21 cellular contexts compared by ENCODE assay signal in genomic region chr1:53710584-53710983, GRCh38. TPM values are rescaled to one million over a fixed set of nuclear protein-coding genes. Genes with fewer than 3 reads are reported as not detected.
DNase-seq lines count a peak whose midpoint lies in the region; ATAC-seq, FAIRE-seq and TF ChIP-seq lines count a peak whose summit lies in the region.
"Had no signal": no experiment of that assay in that cellular context is flagged by ENCODE, and none has a peak within 500 bp of the region (broad histone marks: within the 10 kb centered on the region; RNA-seq: fewer than 3 reads in every experiment).

No MANE protein-coding gene starts in this region.

- no peak overlapping the region for H3K4me2 ChIP-seq in H1 (ENCODE audit: insufficient read depth in 1 of 2, low read depth in 2 of 2, low read length in 2 of 2)
- no peak overlapping the region for H3K4me2 ChIP-seq in neuronal stem cell (ENCODE audit: insufficient read depth, low read length, poor library complexity, severe bottlenecking)

- H4K91ac ChIP-seq in H1 (replicated peaks; ENCODE audit: insufficient read length, low read length), result no peak overlapping the region
- H4K91ac ChIP-seq in neuronal stem cell (ENCODE audit: low read depth, low read length, poor library complexity), result no peak overlapping the region

- no peak for TF ChIP-seq POLR2A in H1 (IDR thresholded peaks at IDR 0.05; ENCODE audit: control extremely low read depth in 1 of 2, low read depth in 2 of 2, low read length in 2 of 2)

- intact Hi-C loops in head of caudate nucleus (cut with DNase I), result no loop called here

- H3K79me1 ChIP-seq in H1 (ENCODE audit: low read depth, low read length), result no peaks in the 10 kb centered on the region
- no peaks in the 10 kb centered on the region for H3K79me1 ChIP-seq in neuronal stem cell (ENCODE audit: low read depth, low read length)

- H2BK15ac ChIP-seq in H1 (ENCODE audit: low read length) (no peak overlapping the region), neuronal stem cell (ENCODE audit: low read length) (no peak overlapping the region)

- H3K27me3 ChIP-seq in H1 (replicated peaks in 1 of 4; ENCODE audit: control insufficient read depth in 3 of 4, extremely low read depth in 1 of 4, insufficient read depth in 3 of 4, low read length in 3 of 4) (no peaks in the 10 kb centered on the region), neuronal stem cell (ENCODE audit: control insufficient read depth in 3 of 3, insufficient read depth in 3 of 3, low read depth in 1 of 3, low read length in 3 of 3) (peaks cover 0 to 35% (median 0%) of the 10 kb centered on the region in 3 experiments)
- H3K27me3 ChIP-seq: BE2C had no signal

- TF ChIP-seq CTCF in H1 (IDR thresholded peaks at IDR 0.05; ENCODE audit: control extremely low read depth in 1 of 3, insufficient read depth in 1 of 3, low read depth in 1 of 3, low read length in 3 of 3) (no peak), GM13977 (IDR thresholded peaks at IDR 0.05; ENCODE audit: extremely low read depth, insufficient read depth, missing control alignments) (no peak)

- H3K18ac ChIP-seq in H1 (ENCODE audit: extremely low read depth, low read length) (no peak overlapping the region), neuronal stem cell (ENCODE audit: low read length) (no peak overlapping the region)

- H3K4ac ChIP-seq in H1 (replicated peaks; ENCODE audit: insufficient read length, low read depth, low read length) (no peak overlapping the region), neuronal stem cell (ENCODE audit: low read length) (no peak overlapping the region)

- CTCF ChIA-PET in H1 (lab: Charles Lee; ENCODE audit: partially characterized antibody), result interaction anchor here (0.7 to 5.3 kb wide), 2 partner anchors 14 to 28 kb away, joined by 3 to 22 read pairs; no protein-coding TSS in a partner anchor

- TF ChIP-seq EP300 in H1 (IDR thresholded peaks at IDR 0.05; ENCODE audit: borderline replicate concordance in 1 of 2, low read depth in 2 of 2, low read length in 2 of 2), result no peak

- no peak for FAIRE-seq in H1 (lab: Jason Lieb, UNC)
- FAIRE-seq: A204.1, G401.6, GM12891, GM18507, HTR-8/SVneo had no signal

- no peaks in the 10 kb centered on the region for H4K20me1 ChIP-seq in H1 (replicated peaks in 1 of 2; ENCODE audit: control insufficient read depth in 1 of 2, insufficient read depth in 2 of 2, low read length in 2 of 2)

- H4K8ac ChIP-seq in H1 (ENCODE audit: extremely low read depth, insufficient read depth, low read length) (no peak overlapping the region), neuronal stem cell (ENCODE audit: low read depth, low read length) (no peak overlapping the region)

- H3K14ac ChIP-seq in H1 (ENCODE audit: insufficient read length), result no peak overlapping the region
- no peak overlapping the region for H3K14ac ChIP-seq in neuronal stem cell (ENCODE audit: low read length)

- no peak overlapping the region for H2AFZ ChIP-seq in H1 (ENCODE audit: low read length)
- H2AFZ ChIP-seq in neuronal stem cell (ENCODE audit: low read length), result no peak overlapping the region

- H2BK5ac ChIP-seq in H1 (ENCODE audit: low read depth, low read length), result no peak overlapping the region
- no peak overlapping the region for H2BK5ac ChIP-seq in neuronal stem cell (ENCODE audit: low read length)

- no peaks in the 10 kb centered on the region for H3K79me2 ChIP-seq in H1 (ENCODE audit: control insufficient read depth in 1 of 2, insufficient read depth in 2 of 2, low read length in 2 of 2)

- no peak overlapping the region for H3K27ac ChIP-seq in H1 (ENCODE audit: low read depth, low read length)
- no peak overlapping the region for H3K27ac ChIP-seq in neuronal stem cell (replicated peaks; ENCODE audit: low read length)

- DNase-seq in H1 (ENCODE audit: low read depth in 1 of 2, low spot score in 2 of 2), result no peak
- peak in 23 of 42 donors; percentile 7 to 57 (median 29) for DNase-seq in head of caudate nucleus
- no peak for DNase-seq in neuronal stem cell (ENCODE audit: low spot score)
- DNase-seq in occipital lobe (lab: John Stamatoyannopoulos, UW), result no peak
- DNase-seq in GM13977 (ENCODE audit: low spot score), result no peak
- DNase-seq: ACHN; BE2C; C1 segment of cervical spinal cord; CD4-positive, CD25-positive, alpha-beta regulatory T cell; CD8-positive, alpha-beta memory T cell; COR-L47; IMR-90; KG1 had no signal

- POLR2A ChIA-PET in H1 (lab: Charles Lee; ENCODE audit: partially characterized antibody), result no interaction called here

- H2AK5ac ChIP-seq in H1 (ENCODE audit: low read depth, low read length), result no peak overlapping the region
- H2AK5ac ChIP-seq in neuronal stem cell (ENCODE audit: low read depth, low read length), result no peak overlapping the region

- H2BK20ac ChIP-seq in H1 (ENCODE audit: low read length), result no peak overlapping the region; the same call in 1 of the 2 replicates

- no peak overlapping the region for H3K56ac ChIP-seq in H1 (replicated peaks; ENCODE audit: insufficient read length, low read depth, low read length)

- peaks cover 3 to 14% (median 12%) of the 10 kb centered on the region in 4 experiments for H3K4me1 ChIP-seq in H1 (replicated peaks in 1 of 4; ENCODE audit: control insufficient read depth in 3 of 4, insufficient read depth in 4 of 4, low read length in 3 of 4)
- H3K4me1 ChIP-seq in neuronal stem cell (ENCODE audit: control insufficient read depth in 2 of 2, insufficient read depth in 1 of 2, low read depth in 1 of 2, low read length in 2 of 2), result peaks cover 0 to 5% of the 10 kb centered on the region in 2 donors
- H3K4me1 ChIP-seq: BE2C, HAP-1 had no signal

- H2BK12ac ChIP-seq in H1 (ENCODE audit: low read depth, low read length) (0 out of 2 replicates have a peak overlapping the region, but pooled peaks have one; percentile 55), neuronal stem cell (ENCODE audit: low read length) (no peak overlapping the region)

- TF ChIP-seq RAD21 in H1 (IDR thresholded peaks at IDR 0.05 in 1 of 2, conservative IDR thresholded peaks at IDR 0.05 in 1 of 2; ENCODE audit: low read depth in 2 of 2, low read length in 2 of 2), result no peak

- H3K4me3 ChIP-seq in H1 (ENCODE audit: extremely low read depth in 1 of 4, insufficient read depth in 2 of 4, low read depth in 3 of 4, low read length in 4 of 4) (no peak overlapping the region), neuronal stem cell (ENCODE audit: low read length in 2 of 2) (no peak overlapping the region)
- H3K4me3 ChIP-seq: HAP-1 had no signal

- H3K23ac ChIP-seq in H1 (ENCODE audit: insufficient read length) (no peak overlapping the region), neuronal stem cell (ENCODE audit: low read depth, low read length, poor library complexity) (peak overlapping the region; percentile 23)

- in situ Hi-C loops in GM13977 (cut with MboI; ENCODE audit: low pct_unique_long_range_greater_than_20kb, low sequenced_read_pairs, unreplicated experiment), result no loop called here

- ATAC-seq in HG03139 (IDR thresholded peaks at IDR 0.05; ENCODE audit: unreplicated experiment), result no peak
- ATAC-seq in GM18907 (IDR thresholded peaks at IDR 0.05; ENCODE audit: unreplicated experiment), result no peak

- H3K23me2 ChIP-seq in H1 (ENCODE audit: low read depth, low read length), result no peaks in the 10 kb centered on the region

- H3K36me3 ChIP-seq in H1 (ENCODE audit: control insufficient read depth in 2 of 4, insufficient read depth in 4 of 4, low read length in 3 of 4) (no peaks in the 10 kb centered on the region), neuronal stem cell (replicated peaks in 1 of 2; ENCODE audit: control insufficient read depth in 2 of 2, insufficient read depth in 2 of 2, low read length in 2 of 2) (no peaks in the 10 kb centered on the region)
- H3K36me3 ChIP-seq: BE2C, HAP-1 had no signal

- H2BK120ac ChIP-seq in H1 (replicated peaks; ENCODE audit: low read depth, low read length) (no peak overlapping the region), neuronal stem cell (ENCODE audit: low read depth, low read length) (no peak overlapping the region)

- 96% methylated on average over 8 of the region's 8 CpGs; no CpG with 5 or more reads in 1 of the 2 experiments for WGBS in H1 (ENCODE audit: extremely low coverage in 1 of 2, insufficient coverage in 1 of 2, insufficient read length in 1 of 2, insufficient replicate concordance in 2 of 2, low coverage in 1 of 2, low lambda C conversion rate in 2 of 2, missing lambda C conversion rate in 1 of 2), 2 experiments
- whole genome bisulfite sequencing in neuronal stem cell (ENCODE audit: extremely low coverage in 2 of 2, insufficient read length in 2 of 2, insufficient replicate concordance in 1 of 2), 2 donors, result no CpG with 5 or more reads among the region's 8 CpGs

- H3K9ac ChIP-seq in H1 (replicated peaks in 1 of 4; ENCODE audit: extremely low read depth in 1 of 4, low read depth in 3 of 4, low read length in 3 of 4) (no peak overlapping the region), neuronal stem cell (ENCODE audit: low read depth, low read length, poor library complexity) (no peak overlapping the region)

- H3K9me3 ChIP-seq in H1 (ENCODE audit: insufficient read depth in 2 of 2, low read depth in 1 of 2, low read length in 1 of 2) (no peaks in the 10 kb centered on the region), neuronal stem cell (replicated peaks in 1 of 2; ENCODE audit: control insufficient read depth in 2 of 2, insufficient read depth in 1 of 2, low read depth in 1 of 2, low read length in 2 of 2) (peaks cover 0 to under 1% of the 10 kb centered on the region in 2 donors)
- H3K9me3 ChIP-seq: BE2C, HAP-1 had no signal

- no peak overlapping the region for H4K5ac ChIP-seq in H1 (ENCODE audit: insufficient read length, low read depth, low read length)

TF ChIP-seq in H1, 55 proteins besides CTCF, POLR2A, EP300 and RAD21 (continues in another document):
- TF ChIP-seq JUN (IDR thresholded peaks at IDR 0.05; ENCODE audit: low read depth, low read length), result no peak
- TF ChIP-seq BACH1 (IDR thresholded peaks at IDR 0.05; ENCODE audit: low read length), result no peak
- no peak for TF ChIP-seq NRF1 (IDR thresholded peaks at IDR 0.05; ENCODE audit: low read depth, low read length)

RNA-seq across cellular contexts. Expression of gene GLIS1, which starts 28.4 kb away (rescaled TPM):
- 0.21 and 0.22 TPM in 2 replicates for total RNA-seq in H1 (2021; fragmentation: NEBNext Ultra II Directional; extraction: Animal tissue kit (Norgen Biotek cat#: 25700))
- 0.15 and 0.17 TPM in 2 replicates for polyA plus RNA-seq in H1 (2011; rRNA removed)
- polyA plus RNA-seq in H1 (2011; cell fraction: cytosol; rRNA removed), result 0.06 TPM
- 0.31 TPM for polyA plus RNA-seq in H1 (2011; cell fraction: nucleus; rRNA removed)
- 0.08 to 0.11 TPM (median 0.10 TPM) in 3 of 4 replicates, not detected in the other for polyA plus RNA-seq in H1 (2012, experiment 1 of 2)
- polyA plus RNA-seq in H1 (2012, experiment 2 of 2), result 0.08 TPM
- 0.18 TPM for polyA plus RNA-seq in H1 (2013, experiment 1 of 2)
- polyA plus RNA-seq in H1 (2013, experiment 2 of 2), result 0.18 TPM
- not detected in 2 replicates for polyA minus RNA-seq in H1 (2011; rRNA and poly(A)+ RNA removed)
- not detected for polyA minus RNA-seq in H1 (2011; cell fraction: cytosol; rRNA and poly(A)+ RNA removed)
- polyA minus RNA-seq in H1 (2011; cell fraction: nucleus; rRNA and poly(A)+ RNA removed), result not detected
- polyA plus RNA-seq in neuronal stem cell (2013, experiment 1 of 2), result 0.08 TPM
- 0.10 TPM for polyA plus RNA-seq in neuronal stem cell (2013, experiment 2 of 2)
- not detected for total RNA-seq in occipital lobe
- total RNA-seq: CD4-positive, CD25-positive, alpha-beta regulatory T cell; CD8-positive, alpha-beta memory T cell had no signal
- polyA plus RNA-seq: CD4-positive, CD25-positive, alpha-beta regulatory T cell had no signal

Comparison
In these comparisons a context has a peak if more than half of its experiments do, and no peak if none do; other contexts are left out.
1. DNase-seq: peak in head of caudate nucleus (23 of 42); none in H1 (0 of 2), neuronal stem cell (single experiment), occipital lobe (single experiment) and GM13977 (single experiment).